ENCODE assay signal across 1 cellular context in the genomic region with DNA sequence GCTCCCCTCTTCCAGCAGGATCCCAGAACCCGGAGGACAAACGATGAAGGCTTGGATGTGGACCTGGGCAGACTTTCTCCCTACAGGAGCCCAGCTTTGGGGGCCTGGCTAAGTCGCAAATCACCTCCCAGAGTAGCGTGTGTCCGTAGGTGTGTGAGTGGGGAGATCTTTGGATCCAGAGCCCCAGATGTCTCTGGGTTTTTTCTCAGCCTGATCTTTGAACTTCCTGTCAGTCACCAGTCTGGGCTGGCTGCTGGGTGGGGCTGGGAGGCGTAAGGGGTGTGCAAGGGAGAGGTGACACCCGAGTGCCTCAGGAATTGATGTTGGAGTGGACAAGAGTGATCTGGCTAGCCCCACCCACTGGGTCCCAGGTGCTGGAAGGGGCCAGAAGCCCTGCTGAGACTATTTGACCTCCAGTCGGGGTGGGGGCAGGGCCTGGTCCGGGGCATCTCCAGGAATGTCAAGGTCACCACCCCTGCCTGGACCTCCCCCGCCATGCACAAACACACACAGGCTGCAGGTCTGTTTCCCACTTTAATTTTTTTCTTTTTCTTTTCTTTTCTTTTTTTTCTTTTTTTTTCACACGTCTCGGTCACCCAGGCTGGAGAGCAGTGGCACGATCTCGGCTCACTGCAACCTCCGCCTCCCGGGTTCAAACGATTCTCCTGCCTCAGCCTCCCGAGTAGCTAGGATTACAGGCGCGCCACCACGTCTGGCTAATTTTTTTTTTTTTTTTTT.
A peak's percentile ranks its signal among the peaks of the same experiment; 100 is the strongest.
TF ChIP-seq lines count a peak whose summit lies in the region.

A gene with protein sequence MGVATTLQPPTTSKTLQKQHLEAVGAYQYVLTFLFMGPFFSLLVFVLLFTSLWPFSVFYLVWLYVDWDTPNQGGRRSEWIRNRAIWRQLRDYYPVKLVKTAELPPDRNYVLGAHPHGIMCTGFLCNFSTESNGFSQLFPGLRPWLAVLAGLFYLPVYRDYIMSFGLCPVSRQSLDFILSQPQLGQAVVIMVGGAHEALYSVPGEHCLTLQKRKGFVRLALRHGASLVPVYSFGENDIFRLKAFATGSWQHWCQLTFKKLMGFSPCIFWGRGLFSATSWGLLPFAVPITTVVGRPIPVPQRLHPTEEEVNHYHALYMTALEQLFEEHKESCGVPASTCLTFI (minus strand): TSS at position 175 of the 738 bp plus-strand sequence. CDS start 182 bp downstream, outside the sequence.

TF ChIP-seq in HepG2, 621 proteins besides CTCF, POLR2A, EP300 and RAD21 (continued from another document and continues in another):
- TF ChIP-seq RERE (CRISPR knock-in tag; IDR thresholded peaks at IDR 0.05; ENCODE audit: low read depth) (0 out of 2 replicates have a peak, but pooled peaks have one; percentile 62), ZNF33B (CRISPR knock-in tag; IDR thresholded peaks at IDR 0.05) (no peak), YY1 (IDR thresholded peaks at IDR 0.05; ENCODE audit: insufficient read depth, insufficient replicate concordance, low read depth, low read length) (peak; percentile 26), ZHX2 (IDR thresholded peaks at IDR 0.05; ENCODE audit: low read depth) (no peak), ZHX2 (CRISPR knock-in tag; IDR thresholded peaks at IDR 0.05; ENCODE audit: borderline replicate concordance) (0 out of 2 replicates have a peak, but pooled peaks have one; percentile 47), PBX2 (CRISPR knock-in tag; IDR thresholded peaks at IDR 0.05) (peak; percentile 84), TFE3 (CRISPR knock-in tag; IDR thresholded peaks at IDR 0.05) (peak; percentile 66), TRIM24 (CRISPR knock-in tag; IDR thresholded peaks at IDR 0.05) (no peak), PRDM10 (CRISPR knock-in tag; IDR thresholded peaks at IDR 0.05; ENCODE audit: low read depth) (no peak), ZNF556 (CRISPR knock-in tag; IDR thresholded peaks at IDR 0.05; ENCODE audit: borderline replicate concordance) (no peak), TAF1 (CRISPR knock-in tag; IDR thresholded peaks at IDR 0.05) (peak; percentile 64; the same call in 1 of the 2 replicates), ZFP90 (CRISPR knock-in tag; IDR thresholded peaks at IDR 0.05; ENCODE audit: borderline replicate concordance) (peak; percentile 56; the same call in 1 of the 2 replicates), ZNF747 (CRISPR knock-in tag; IDR thresholded peaks at IDR 0.05; ENCODE audit: borderline replicate concordance) (peak; percentile 92), TEF (CRISPR knock-in tag; IDR thresholded peaks at IDR 0.05) (no peak), ZNF558 (CRISPR knock-in tag; IDR thresholded peaks at IDR 0.05; ENCODE audit: borderline replicate concordance) (no peak; the same call in 1 of the 2 replicates), ZNF414 (CRISPR knock-in tag; IDR thresholded peaks at IDR 0.05) (0 out of 2 replicates have a peak, but pooled peaks have one; percentile 28), KLF9 (CRISPR knock-in tag; IDR thresholded peaks at IDR 0.05; ENCODE audit: low read depth) (no peak), NONO (IDR thresholded peaks at IDR 0.05) (no peak), NONO (CRISPR knock-in tag; conservative IDR thresholded peaks at IDR 0.05) (peak; percentile 59)
- TF ChIP-seq, protein P1, sequence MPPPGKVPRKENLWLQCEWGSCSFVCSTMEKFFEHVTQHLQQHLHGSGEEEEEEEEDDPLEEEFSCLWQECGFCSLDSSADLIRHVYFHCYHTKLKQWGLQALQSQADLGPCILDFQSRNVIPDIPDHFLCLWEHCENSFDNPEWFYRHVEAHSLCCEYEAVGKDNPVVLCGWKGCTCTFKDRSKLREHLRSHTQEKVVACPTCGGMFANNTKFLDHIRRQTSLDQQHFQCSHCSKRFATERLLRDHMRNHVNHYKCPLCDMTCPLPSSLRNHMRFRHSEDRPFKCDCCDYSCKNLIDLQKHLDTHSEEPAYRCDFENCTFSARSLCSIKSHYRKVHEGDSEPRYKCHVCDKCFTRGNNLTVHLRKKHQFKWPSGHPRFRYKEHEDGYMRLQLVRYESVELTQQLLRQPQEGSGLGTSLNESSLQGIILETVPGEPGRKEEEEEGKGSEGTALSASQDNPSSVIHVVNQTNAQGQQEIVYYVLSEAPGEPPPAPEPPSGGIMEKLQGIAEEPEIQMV (CRISPR knock-in tag; IDR thresholded peaks at IDR 0.05; ENCODE audit: low read depth): peak; percentile 65; the same call in 1 of the 2 replicates
- TF ChIP-seq, protein P2, sequence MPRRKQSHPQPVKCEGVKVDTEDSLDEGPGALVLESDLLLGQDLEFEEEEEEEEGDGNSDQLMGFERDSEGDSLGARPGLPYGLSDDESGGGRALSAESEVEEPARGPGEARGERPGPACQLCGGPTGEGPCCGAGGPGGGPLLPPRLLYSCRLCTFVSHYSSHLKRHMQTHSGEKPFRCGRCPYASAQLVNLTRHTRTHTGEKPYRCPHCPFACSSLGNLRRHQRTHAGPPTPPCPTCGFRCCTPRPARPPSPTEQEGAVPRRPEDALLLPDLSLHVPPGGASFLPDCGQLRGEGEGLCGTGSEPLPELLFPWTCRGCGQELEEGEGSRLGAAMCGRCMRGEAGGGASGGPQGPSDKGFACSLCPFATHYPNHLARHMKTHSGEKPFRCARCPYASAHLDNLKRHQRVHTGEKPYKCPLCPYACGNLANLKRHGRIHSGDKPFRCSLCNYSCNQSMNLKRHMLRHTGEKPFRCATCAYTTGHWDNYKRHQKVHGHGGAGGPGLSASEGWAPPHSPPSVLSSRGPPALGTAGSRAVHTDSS (CRISPR knock-in tag; conservative IDR thresholded peaks at IDR 0.05): no peak
